3 cellular contexts compared by ENCODE assay signal in genomic region chr10:29776246-29776645, GRCh38.
TF ChIP-seq lines count a peak whose summit lies in the region.

No MANE protein-coding gene starts in this region.

TF ChIP-seq in A549, 52 proteins besides CTCF, POLR2A, EP300 and RAD21:
- peak; percentile 55 for TF ChIP-seq MAFK (IDR thresholded peaks at IDR 0.05; ENCODE audit: partially characterized antibody)
- no peak for TF ChIP-seq FOSL2 (IDR thresholded peaks at IDR 0.05)
- no peak for TF ChIP-seq FOSL2 (CRISPR knock-in tag; IDR thresholded peaks at IDR 0.05)
- no peak for TF ChIP-seq JUN (IDR thresholded peaks at IDR 0.05)
- TF ChIP-seq ESRRA (IDR thresholded peaks at IDR 0.05; ENCODE audit: borderline replicate concordance, low read length) = no peak
- no peak for TF ChIP-seq USF2 (IDR thresholded peaks at IDR 0.05)
- no peak for TF ChIP-seq HOXA7 (CRISPR knock-in tag; IDR thresholded peaks at IDR 0.05)
- TF ChIP-seq, protein P1, sequence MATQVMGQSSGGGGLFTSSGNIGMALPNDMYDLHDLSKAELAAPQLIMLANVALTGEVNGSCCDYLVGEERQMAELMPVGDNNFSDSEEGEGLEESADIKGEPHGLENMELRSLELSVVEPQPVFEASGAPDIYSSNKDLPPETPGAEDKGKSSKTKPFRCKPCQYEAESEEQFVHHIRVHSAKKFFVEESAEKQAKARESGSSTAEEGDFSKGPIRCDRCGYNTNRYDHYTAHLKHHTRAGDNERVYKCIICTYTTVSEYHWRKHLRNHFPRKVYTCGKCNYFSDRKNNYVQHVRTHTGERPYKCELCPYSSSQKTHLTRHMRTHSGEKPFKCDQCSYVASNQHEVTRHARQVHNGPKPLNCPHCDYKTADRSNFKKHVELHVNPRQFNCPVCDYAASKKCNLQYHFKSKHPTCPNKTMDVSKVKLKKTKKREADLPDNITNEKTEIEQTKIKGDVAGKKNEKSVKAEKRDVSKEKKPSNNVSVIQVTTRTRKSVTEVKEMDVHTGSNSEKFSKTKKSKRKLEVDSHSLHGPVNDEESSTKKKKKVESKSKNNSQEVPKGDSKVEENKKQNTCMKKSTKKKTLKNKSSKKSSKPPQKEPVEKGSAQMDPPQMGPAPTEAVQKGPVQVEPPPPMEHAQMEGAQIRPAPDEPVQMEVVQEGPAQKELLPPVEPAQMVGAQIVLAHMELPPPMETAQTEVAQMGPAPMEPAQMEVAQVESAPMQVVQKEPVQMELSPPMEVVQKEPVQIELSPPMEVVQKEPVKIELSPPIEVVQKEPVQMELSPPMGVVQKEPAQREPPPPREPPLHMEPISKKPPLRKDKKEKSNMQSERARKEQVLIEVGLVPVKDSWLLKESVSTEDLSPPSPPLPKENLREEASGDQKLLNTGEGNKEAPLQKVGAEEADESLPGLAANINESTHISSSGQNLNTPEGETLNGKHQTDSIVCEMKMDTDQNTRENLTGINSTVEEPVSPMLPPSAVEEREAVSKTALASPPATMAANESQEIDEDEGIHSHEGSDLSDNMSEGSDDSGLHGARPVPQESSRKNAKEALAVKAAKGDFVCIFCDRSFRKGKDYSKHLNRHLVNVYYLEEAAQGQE (IDR thresholded peaks at IDR 0.05) = no peak

TF ChIP-seq in IMR-90, 13 proteins besides CTCF, POLR2A, EP300 and RAD21:
- TF ChIP-seq CEBPB (IDR thresholded peaks at IDR 0.05; ENCODE audit: low read depth, low read length) (no peak), MAFK (IDR thresholded peaks at IDR 0.05; ENCODE audit: low read depth, low read length) (peak; percentile 54)

TF ChIP-seq in K562, 482 proteins besides CTCF, POLR2A, EP300 and RAD21:
- peak; percentile 53; the same call in 1 of the 2 replicates for TF ChIP-seq TFE3 (CRISPR knock-in tag; IDR thresholded peaks at IDR 0.05)
- no peak for TF ChIP-seq HDAC3 (IDR thresholded peaks at IDR 0.05; ENCODE audit: borderline replicate concordance, partially characterized antibody)
